In the genomic region with DNA sequence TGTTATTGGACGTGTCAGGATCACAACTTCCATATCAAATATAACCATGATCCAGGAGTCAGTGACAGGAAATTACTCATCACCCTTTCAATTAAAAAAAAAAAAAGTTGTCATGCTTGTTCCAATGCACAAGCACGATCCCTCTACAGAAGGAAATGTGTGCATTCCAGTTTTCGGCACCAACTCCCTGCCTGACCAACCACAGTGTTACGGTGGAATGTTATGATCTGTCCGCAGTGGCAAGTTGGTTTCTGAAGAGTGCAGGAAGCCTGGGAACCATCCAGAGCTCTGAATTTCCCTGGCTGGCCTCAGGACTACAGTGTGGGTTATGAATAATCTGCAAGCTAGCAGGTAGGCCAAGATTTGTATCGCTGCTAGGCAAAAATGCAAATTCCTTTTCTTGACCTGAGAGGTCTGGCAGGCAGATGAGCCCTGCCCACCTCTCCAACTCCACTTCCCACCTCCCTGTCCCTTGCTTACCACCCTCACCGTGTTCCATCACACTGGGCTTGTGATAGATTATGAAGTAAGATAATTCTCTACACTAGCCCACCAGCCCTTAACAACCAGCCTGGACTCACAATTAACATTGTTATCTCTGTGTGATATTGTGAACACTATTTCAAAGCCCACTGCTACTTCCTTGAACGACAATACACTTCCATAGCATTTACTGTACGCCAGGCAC, we compare ENCODE assay signal across 1 cellular context.
TF ChIP-seq lines count a peak whose summit lies in the region.

No MANE protein-coding gene starts in this region.

TF ChIP-seq in H1, 55 proteins besides CTCF, POLR2A, EP300 and RAD21:
- TF ChIP-seq, protein P1, sequence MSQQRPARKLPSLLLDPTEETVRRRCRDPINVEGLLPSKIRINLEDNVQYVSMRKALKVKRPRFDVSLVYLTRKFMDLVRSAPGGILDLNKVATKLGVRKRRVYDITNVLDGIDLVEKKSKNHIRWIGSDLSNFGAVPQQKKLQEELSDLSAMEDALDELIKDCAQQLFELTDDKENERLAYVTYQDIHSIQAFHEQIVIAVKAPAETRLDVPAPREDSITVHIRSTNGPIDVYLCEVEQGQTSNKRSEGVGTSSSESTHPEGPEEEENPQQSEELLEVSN (IDR thresholded peaks at IDR 0.05) = no peak
- TF ChIP-seq TAF1 (IDR thresholded peaks at IDR 0.05; ENCODE audit: low read depth, low read length) (no peak), NRF1 (IDR thresholded peaks at IDR 0.05; ENCODE audit: low read depth, low read length) (no peak), SP1 (IDR thresholded peaks at IDR 0.05; ENCODE audit: low read depth, low read length) (no peak), TCF12 (IDR thresholded peaks at IDR 0.05; ENCODE audit: low read depth, low read length) (no peak), EGR1 (IDR thresholded peaks at IDR 0.05; ENCODE audit: borderline replicate concordance, low read depth, low read length) (no peak), SUZ12 (IDR thresholded peaks at IDR 0.05; ENCODE audit: low read length) (no peak), GTF2F1 (IDR thresholded peaks at IDR 0.05; ENCODE audit: borderline replicate concordance, low read depth, low read length) (no peak), CTBP2 (IDR thresholded peaks at IDR 0.05; ENCODE audit: borderline replicate concordance, insufficient read depth, insufficient read length, low read length) (no peak), SAP30 (IDR thresholded peaks at IDR 0.05; ENCODE audit: insufficient read depth, insufficient replicate concordance, low read length) (no peak), RXRA (IDR thresholded peaks at IDR 0.05; ENCODE audit: insufficient read depth, low read depth, low read length) (no peak)
